In genomic region chr4:46648088-46648744, GRCh38 we compare ENCODE assay signal across 8 cellular contexts.
A peak's percentile ranks its signal among the peaks of the same experiment; 100 is the strongest.
DNase-seq lines count a peak whose midpoint lies in the region; ATAC-seq and TF ChIP-seq lines count a peak whose summit lies in the region.

No MANE protein-coding gene starts in this region.

- peak; percentile 96 for ATAC-seq in HG02623 (IDR thresholded peaks at IDR 0.05; ENCODE audit: unreplicated experiment)

- in situ Hi-C loops in T47D (cut with HindIII; ENCODE audit: low pct_unique_long_range_greater_than_20kb, low sequenced_read_pairs): no loop called here

- DNase-seq in SIG-M5 treated with dmso at 0.1 percent for 504 hours (lab: John Stamatoyannopoulos, UW; ENCODE audit: unreplicated experiment) (peak; percentile 5), SIG-M5 (lab: John Stamatoyannopoulos, UW) (no peak), MV-4-11 (lab: John Stamatoyannopoulos, UW) (peak; percentile 23), T47D (ENCODE audit: low read depth in 1 of 2, low spot score in 1 of 2) (peak; percentile 8 to 91), retinal pigment epithelial cell (ENCODE audit: low read depth) (peak; percentile 36), hippocampal formation (lab: John Stamatoyannopoulos, UW) (no peak)
- no peak for DNase-seq in activated CD4-positive, alpha-beta T cell treated with anti-CD3 and anti-CD28 coated beads, Interleukin-2, amount 50 U/mL, for 4 hours

- TF ChIP-seq CTCF in retinal pigment epithelial cell (conservative IDR thresholded peaks at IDR 0.05; ENCODE audit: low read depth, low read length): peak; percentile 82

- no peak overlapping the region for H3K4me3 ChIP-seq in retinal pigment epithelial cell (ENCODE audit: low read length)

Comparison
In these comparisons a context has a peak if more than half of its experiments do, and no peak if none do; other contexts are left out.
1. DNase-seq: peak in SIG-M5 treated with dmso at 0.1 percent for 504 hours (single experiment), MV-4-11 (single experiment), T47D (2 of 2) and retinal pigment epithelial cell (single experiment); none in SIG-M5 (single experiment), activated CD4-positive, alpha-beta T cell treated with anti-CD3 and anti-CD28 coated beads, Interleukin-2, amount 50 U/mL, for 4 hours (0 of 2) and hippocampal formation (0 of 2).